Comparison of ENCODE assay signal across 29 cellular contexts in the genomic region with DNA sequence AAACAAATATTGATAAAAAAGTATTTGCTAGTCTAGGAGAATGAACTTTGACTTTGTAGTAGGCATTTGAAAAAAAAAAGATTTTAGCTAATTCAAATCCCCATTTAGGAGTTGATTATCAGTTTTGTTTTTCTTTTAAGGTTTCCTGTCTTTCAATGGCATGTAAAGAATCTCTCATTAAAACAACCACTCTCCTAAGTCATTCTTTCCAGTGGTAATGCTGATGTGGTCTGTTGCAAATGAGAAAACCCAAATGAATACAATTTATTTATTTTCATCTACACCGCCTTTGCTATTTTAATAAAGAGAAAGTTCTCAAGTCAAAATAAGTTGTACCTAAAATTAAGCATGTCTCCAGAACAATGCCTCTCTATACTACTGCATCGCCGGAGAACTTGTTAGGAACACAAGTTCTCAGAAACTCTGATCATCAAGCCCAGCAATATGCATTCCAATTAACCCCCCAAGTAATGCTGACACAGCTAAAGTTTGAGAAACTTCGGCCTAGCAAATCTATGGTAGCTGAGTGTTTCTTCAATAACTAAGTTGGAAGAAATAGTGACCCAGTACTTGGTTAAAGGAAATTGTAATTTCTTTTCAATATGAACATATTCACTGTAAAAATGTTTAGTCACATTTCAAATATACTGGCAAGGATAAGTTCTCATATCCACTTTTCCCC.
DNase-seq lines count a peak whose midpoint lies in the region; ATAC-seq, FAIRE-seq and TF ChIP-seq lines count a peak whose summit lies in the region.
"Had no signal": no experiment of that assay in that cellular context is flagged by ENCODE, and none has a peak within 500 bp of the region (broad histone marks: within the 10 kb centered on the region; RNA-seq: fewer than 3 reads in every experiment).

No MANE protein-coding gene starts in this region.

- no peaks in the 10 kb centered on the region for H3K9me1 ChIP-seq in K562 (ENCODE audit: control insufficient read depth, insufficient read depth, low read length)

- TF ChIP-seq EP300 in K562 (IDR thresholded peaks at IDR 0.05; ENCODE audit: low read length): no peak

- H3K27me3 Mint-ChIP-seq in activated T-helper 2 cell treated with anti-CD3 and anti-CD28 coated beads, Interferon-gamma antibody, Interleukin-2, Interleukin-4, amounts not matched to agents 10 μg/mL and 5 μg/mL and 100 μg/mL, durations not matched to agents 14 hours and 24 hours and 36 hours (ENCODE audit: low read depth): no peaks in the 10 kb centered on the region
- H3K27me3 Mint-ChIP-seq in activated T-cell treated with anti-CD3 and anti-CD28 coated beads, Interleukin-2, amount 50 U/mL, for 4 hours (ENCODE audit: low read depth): no peaks in the 10 kb centered on the region
- H3K27me3 Mint-ChIP-seq: activated CD8-positive, alpha-beta T cell treated with anti-CD3 and anti-CD28 coated beads for 36 hours; B cell had no signal

- no peak overlapping the region for H2AFZ ChIP-seq in K562 (ENCODE audit: low read depth, low read length)

- H3K4me3 ChIP-seq in A673 (ENCODE audit: low read depth, low read length, poor library complexity, severe bottlenecking): no peak overlapping the region
- H3K4me3 ChIP-seq in HUES6 (ENCODE audit: low read depth, low read length): no peak overlapping the region
- H3K4me3 ChIP-seq in K562: no peak overlapping the region
- no peak overlapping the region for H3K4me3 ChIP-seq in BE2C (ENCODE audit: low read depth, low read length)
- H3K4me3 ChIP-seq: mucosa of descending colon, pancreas, PC-9, right atrium auricular region had no signal

- H3K9me3 ChIP-seq in A673 (ENCODE audit: low read depth, low read length, poor library complexity, severe bottlenecking): no peaks in the 10 kb centered on the region
- H3K9me3 ChIP-seq in HUES6 (ENCODE audit: control insufficient read depth, insufficient read depth, low read depth, low read length): no peaks in the 10 kb centered on the region
- H3K9me3 ChIP-seq in K562 (replicated peaks; ENCODE audit: control insufficient read depth, insufficient read depth, low read depth, low read length): no peaks in the 10 kb centered on the region
- H3K9me3 ChIP-seq in BE2C: no peaks in the 10 kb centered on the region
- H3K9me3 ChIP-seq: mucosa of descending colon, pancreas, right atrium auricular region had no signal

- no peak overlapping the region for H3K4me3 Mint-ChIP-seq in activated T-helper 2 cell treated with anti-CD3 and anti-CD28 coated beads, Interferon-gamma antibody, Interleukin-2, Interleukin-4, amounts not matched to agents 10 μg/mL and 5 μg/mL and 100 μg/mL, durations not matched to agents 14 hours and 24 hours and 36 hours (ENCODE audit: low read depth)
- no peak overlapping the region for H3K4me3 Mint-ChIP-seq in activated T-cell treated with anti-CD3 and anti-CD28 coated beads, Interleukin-2, amount 50 U/mL, for 4 hours
- H3K4me3 Mint-ChIP-seq: activated CD8-positive, alpha-beta T cell treated with anti-CD3 and anti-CD28 coated beads for 36 hours; B cell; nephron progenitor cell had no signal

- H3K9me3 Mint-ChIP-seq in activated T-helper 2 cell treated with anti-CD3 and anti-CD28 coated beads, Interferon-gamma antibody, Interleukin-2, Interleukin-4, amounts not matched to agents 10 μg/mL and 5 μg/mL and 100 μg/mL, durations not matched to agents 14 hours and 24 hours and 36 hours: no peaks in the 10 kb centered on the region
- no peaks in the 10 kb centered on the region for H3K9me3 Mint-ChIP-seq in activated T-cell treated with anti-CD3 and anti-CD28 coated beads, Interleukin-2, amount 50 U/mL, for 4 hours
- H3K9me3 Mint-ChIP-seq: activated CD8-positive, alpha-beta T cell treated with anti-CD3 and anti-CD28 coated beads for 36 hours; activated naive CD4-positive, alpha-beta T cell treated with anti-CD3 and anti-CD28 coated beads, Interleukin-2, amount 50 U/mL, for 72 hours; nephron progenitor cell had no signal

- CTCF ChIA-PET in A673 (lab: Charles Lee) (no interaction called here), K562 (lab: Yijun Ruan, JAX; ENCODE audit: low intra/inter-chr PET ratio) (no interaction called here)

- H3K27ac ChIP-seq in A673 (ENCODE audit: low read depth, low read length, poor library complexity, severe bottlenecking) (peak overlapping the region; percentile 94), HUES6 (ENCODE audit: low read depth, low read length) (0 out of 2 replicates have a peak overlapping the region, but pooled peaks have one; percentile 53), K562 (ENCODE audit: extremely low read depth, low read depth, low read length) (no peak overlapping the region)
- H3K27ac ChIP-seq: HL-60, pancreas, PC-9, right atrium auricular region had no signal

- peaks cover 72% of the 10 kb centered on the region for H3K36me3 Mint-ChIP-seq in activated T-helper 2 cell treated with anti-CD3 and anti-CD28 coated beads, Interferon-gamma antibody, Interleukin-2, Interleukin-4, amounts not matched to agents 10 μg/mL and 5 μg/mL and 100 μg/mL, durations not matched to agents 14 hours and 24 hours and 36 hours (ENCODE audit: low read depth)
- peaks cover 2% of the 10 kb centered on the region for H3K36me3 Mint-ChIP-seq in activated T-cell treated with anti-CD3 and anti-CD28 coated beads, Interleukin-2, amount 50 U/mL, for 4 hours (ENCODE audit: insufficient read depth)

- no peak for TF ChIP-seq RAD21 in K562 (CRISPR knock-in tag; conservative IDR thresholded peaks at IDR 0.05 in 1 of 2, IDR thresholded peaks at IDR 0.05 in 1 of 2)

- H3K9ac ChIP-seq in HUES6 (ENCODE audit: low read length): no peak overlapping the region
- no peak overlapping the region for H3K9ac ChIP-seq in K562 (ENCODE audit: insufficient read depth in 1 of 2, low read depth in 2 of 2, low read length in 2 of 2)

- in situ Hi-C loops in K562 (cut with MboI): no loop called here

- H3K4me1 ChIP-seq in A673 (ENCODE audit: insufficient read depth, low read length, poor library complexity, severe bottlenecking): peaks cover 96% of the 10 kb centered on the region
- no peaks in the 10 kb centered on the region for H3K4me1 ChIP-seq in HUES6 (ENCODE audit: control insufficient read depth, insufficient read depth, low read length)
- no peaks in the 10 kb centered on the region for H3K4me1 ChIP-seq in K562 (replicated peaks in 1 of 2; ENCODE audit: control insufficient read depth in 2 of 2, insufficient read depth in 2 of 2, low read length in 2 of 2)
- H3K4me1 ChIP-seq in BE2C: peaks cover 17% of the 10 kb centered on the region
- H3K4me1 ChIP-seq: right atrium auricular region had no signal

- H4K20me1 ChIP-seq in K562 (replicated peaks; ENCODE audit: control insufficient read depth, insufficient read depth, low read length): no peaks in the 10 kb centered on the region

- TF ChIP-seq CTCF in A673 (conservative IDR thresholded peaks at IDR 0.05; ENCODE audit: low read depth, low read length) (no peak), K562 (IDR thresholded peaks at IDR 0.05 in 2 of 3, conservative IDR thresholded peaks at IDR 0.05 in 1 of 3; ENCODE audit: insufficient read depth in 2 of 3, low read depth in 1 of 3, low read length in 3 of 3) (no peak), BE2C (IDR thresholded peaks at IDR 0.05; ENCODE audit: low read depth, low read length) (no peak)

- no TSS peak for BruUV-seq in A673 (replicated peaks; lab: Mats Ljungman, UMichigan)
- BruUV-seq in K562 (replicated peaks; lab: Mats Ljungman, UMichigan): no TSS peak

- peaks cover 23% of the 10 kb centered on the region for H3K4me1 Mint-ChIP-seq in activated T-helper 2 cell treated with anti-CD3 and anti-CD28 coated beads, Interferon-gamma antibody, Interleukin-2, Interleukin-4, amounts not matched to agents 10 μg/mL and 5 μg/mL and 100 μg/mL, durations not matched to agents 14 hours and 24 hours and 36 hours (ENCODE audit: low read depth)
- no peaks in the 10 kb centered on the region for H3K4me1 Mint-ChIP-seq in activated T-cell treated with anti-CD3 and anti-CD28 coated beads, Interleukin-2, amount 50 U/mL, for 4 hours (ENCODE audit: low read depth)

- FAIRE-seq in K562 (lab: Jason Lieb, UNC): no peak
- FAIRE-seq: kidney, pancreas had no signal

- no peak overlapping the region for H3K27ac Mint-ChIP-seq in activated T-helper 2 cell treated with anti-CD3 and anti-CD28 coated beads, Interferon-gamma antibody, Interleukin-2, Interleukin-4, amounts not matched to agents 10 μg/mL and 5 μg/mL and 100 μg/mL, durations not matched to agents 14 hours and 24 hours and 36 hours
- H3K27ac Mint-ChIP-seq: activated CD8-positive, alpha-beta T cell treated with anti-CD3 and anti-CD28 coated beads for 36 hours; activated naive CD4-positive, alpha-beta T cell treated with anti-CD3 and anti-CD28 coated beads, Interleukin-2, amount 50 U/mL, for 72 hours; B cell; nephron progenitor cell had no signal

- ATAC-seq in K562: no peak
- ATAC-seq in activated T-cell treated with anti-CD3 and anti-CD28 coated beads, Interleukin-2, amount 50 U/mL, for 4 hours: no peak
- ATAC-seq: activated CD4-positive, CD25-positive, alpha-beta regulatory T cell treated with anti-CD3 and anti-CD28 coated beads, Interleukin-2, amount 50 U/mL, for 24 hours; activated CD8-positive, alpha-beta T cell treated with anti-CD3 and anti-CD28 coated beads for 36 hours; activated naive CD4-positive, alpha-beta T cell treated with anti-CD3 and anti-CD28 coated beads, Interleukin-2, amount 50 U/mL, for 72 hours; mucosa of descending colon; pancreas had no signal

- TF ChIP-seq POLR2A in K562 (conservative IDR thresholded peaks at IDR 0.05): no peak

- H3K4me2 ChIP-seq in K562 (ENCODE audit: insufficient read depth, low read length): no peak overlapping the region
- H3K4me2 ChIP-seq: PC-9 had no signal

- DNase-seq in A673 (ENCODE audit: low spot score): no peak
- no peak for DNase-seq in K562 (ENCODE audit: extremely low read depth in 1 of 4, low spot score in 3 of 4)
- DNase-seq in iris pigment epithelial cell (ENCODE audit: low read depth): peak; percentile 62
- DNase-seq in BE2C: no peak
- no peak for DNase-seq in activated T-helper 2 cell treated with anti-CD3 and anti-CD28 coated beads, Interferon-gamma antibody, Interleukin-2, Interleukin-4, amounts not matched to agents 10 μg/mL and 5 μg/mL and 100 μg/mL, durations not matched to agents 14 hours and 24 hours and 36 hours (ENCODE audit: low spot score)
- no peak for DNase-seq in SIG-M5 treated with dmso at 0.1 percent for 504 hours (lab: John Stamatoyannopoulos, UW; ENCODE audit: unreplicated experiment)
- DNase-seq in activated T-cell treated with anti-CD3 and anti-CD28 coated beads, Interleukin-2, amount 50 U/mL, for 4 hours: no peak
- DNase-seq: activated CD8-positive, alpha-beta T cell treated with anti-CD3 and anti-CD28 coated beads for 36 hours; anterior cingulate cortex; central memory CD4-positive, alpha-beta T cell; DMS53; GF-D8; kidney; mucosa of descending colon; NCI-H1048; NCI-H1694 treated with DMSO at 0.1 percent for 48 hours; NCI-H526 treated with DMSO at 0.1 percent for 48 hours; nephron progenitor cell; pancreas; PC-9; SHP77; stimulated activated CD4-positive, alpha-beta T cell treated with anti-CD3 and anti-CD28 coated beads, Interleukin-4, amount 100 ng/mL, for 1 hour; T-helper 1 cell had no signal

- H3K36me3 ChIP-seq in A673 (ENCODE audit: insufficient read depth, low read length, poor library complexity, severe bottlenecking): peaks cover 56% of the 10 kb centered on the region
- H3K36me3 ChIP-seq in HUES6 (ENCODE audit: control insufficient read depth, insufficient read depth, low read length): no peaks in the 10 kb centered on the region
- H3K36me3 ChIP-seq in K562 (ENCODE audit: control insufficient read depth, insufficient read depth, low read length): no peaks in the 10 kb centered on the region
- H3K36me3 ChIP-seq in BE2C: peaks cover 4% of the 10 kb centered on the region
- H3K36me3 ChIP-seq: pancreas, right atrium auricular region had no signal

- 2% methylated on average over 4 of the region's 4 CpGs for WGBS in K562 (ENCODE audit: insufficient coverage, low coverage, missing lambda C conversion rate)

- H3K27me3 ChIP-seq in A673 (replicated peaks; ENCODE audit: insufficient read depth, low read depth, low read length, poor library complexity) (no peaks in the 10 kb centered on the region), HUES6 (ENCODE audit: control insufficient read depth, insufficient read depth, low read length) (no peaks in the 10 kb centered on the region), K562 (ENCODE audit: control insufficient read depth in 2 of 2, insufficient read depth in 2 of 2, low read length in 2 of 2) (no peaks in the 10 kb centered on the region), BE2C (no peaks in the 10 kb centered on the region)
- H3K27me3 ChIP-seq: pancreas, right atrium auricular region had no signal

- POLR2A ChIA-PET in A673 (lab: Charles Lee; ENCODE audit: low non-redundant PET): interaction anchor here (0.7 kb wide), 1 partner anchor 27 kb away, joined by 3 read pairs; no protein-coding TSS in a partner anchor
- POLR2A ChIA-PET in K562 (lab: Yijun Ruan, JAX): no interaction called here

- no peaks in the 10 kb centered on the region for H3K79me2 ChIP-seq in K562 (ENCODE audit: control insufficient read depth, insufficient read depth, low read length)

- intact Hi-C loops in A673 (cut with micrococcal nuclease; ENCODE audit: unreplicated experiment): loop anchor here (2.0 to 10.0 kb wide), 4 partner anchors 119 to 571 kb away; no protein-coding TSS in a partner anchor
- intact Hi-C loops in K562 (cut with micrococcal nuclease): no loop called here
- intact Hi-C loops in activated T-helper 2 cell treated with anti-CD3 and anti-CD28 coated beads, Interferon-gamma antibody, Interleukin-2, Interleukin-4, amounts not matched to agents 10 μg/mL and 5 μg/mL and 100 μg/mL, durations not matched to agents 14 hours and 24 hours and 36 hours (cut with micrococcal nuclease): no loop called here
